In genomic region chr1:208445710-208446702, GRCh38 we compare ENCODE assay signal across 18 cellular contexts.
DNase-seq lines count a peak whose midpoint lies in the region; ATAC-seq and TF ChIP-seq lines count a peak whose summit lies in the region.
"Had no signal": no experiment of that assay in that cellular context is flagged by ENCODE, and none has a peak within 500 bp of the region (broad histone marks: within the 10 kb centered on the region; RNA-seq: fewer than 3 reads in every experiment).

No MANE protein-coding gene starts in this region.

- H3K27me3 ChIP-seq in PC-3 (ENCODE audit: low read length), result no peaks in the 10 kb centered on the region
- H3K27me3 ChIP-seq in duodenal mucosa (ENCODE audit: control insufficient read depth in 1 of 2, insufficient read depth in 2 of 2, low read length in 2 of 2), result peaks cover 0 to 6% of the 10 kb centered on the region in 2 donors
- H3K27me3 ChIP-seq: SJSA1 had no signal

- H3K4me2 ChIP-seq in PC-3 (ENCODE audit: low read length), result no peak overlapping the region

- no peaks in the 10 kb centered on the region for H3K9me2 ChIP-seq in PC-3 (replicated peaks; ENCODE audit: low read length)

- H3K9me3 ChIP-seq in PC-3 (ENCODE audit: low read length) (no peaks in the 10 kb centered on the region), duodenal mucosa (ENCODE audit: control insufficient read depth in 1 of 2, low read length in 2 of 2) (no peaks in the 10 kb centered on the region), mucosa of descending colon (no peaks in the 10 kb centered on the region)
- H3K9me3 ChIP-seq: SJSA1 had no signal

- H2AFZ ChIP-seq in PC-3 (ENCODE audit: low read length), result peak overlapping the region; percentile 51

- H3K4me1 ChIP-seq in PC-3 (ENCODE audit: insufficient read depth, low read length) (peaks cover 9% of the 10 kb centered on the region), duodenal mucosa (ENCODE audit: control insufficient read depth in 1 of 2, insufficient read depth in 2 of 2, low read length in 2 of 2) (peaks cover 3% of the 10 kb centered on the region in 2 donors), mucosa of descending colon (ENCODE audit: low read depth) (no peaks in the 10 kb centered on the region)

- H3K79me2 ChIP-seq in PC-3 (ENCODE audit: low read length), result no peaks in the 10 kb centered on the region

- CTCF ChIA-PET in PC-3 (lab: Charles Lee), result no interaction called here

- no peak overlapping the region for H3K9ac ChIP-seq in PC-3 (ENCODE audit: low read length)
- no peak overlapping the region for H3K9ac ChIP-seq in duodenal mucosa (ENCODE audit: low read depth in 1 of 2, low read length in 2 of 2)

- intact Hi-C loops in PC-3 (cut with micrococcal nuclease), result no loop called here
- intact Hi-C loops in mucosa of descending colon (cut with DNase I, micrococcal nuclease), result no loop called here

- H3K4me3 ChIP-seq in PC-3 (ENCODE audit: low read length) (no peak overlapping the region), duodenal mucosa (ENCODE audit: low read depth in 1 of 2, low read length in 2 of 2) (peak overlapping the region in 1 of 2 donors; percentile 40), mucosa of descending colon (no peak overlapping the region)
- H3K4me3 ChIP-seq: SJSA1 had no signal

- no peaks in the 10 kb centered on the region for H3F3A ChIP-seq in PC-3 (ENCODE audit: low read length, unreplicated experiment)

- in situ Hi-C loops in G401 (cut with HindIII; ENCODE audit: low sequenced_read_pairs), result no loop called here

- H3K27ac ChIP-seq in PC-3 (ENCODE audit: low read length) (peak overlapping the region; percentile 9; the same call in 1 of the 2 replicates), duodenal mucosa (ENCODE audit: low read depth, low read length) (peak overlapping the region; percentile 42)
- H3K27ac ChIP-seq: SJSA1 had no signal

- H3K36me3 ChIP-seq in PC-3 (ENCODE audit: low read depth, low read length) (no peaks in the 10 kb centered on the region), duodenal mucosa (ENCODE audit: control insufficient read depth in 1 of 2, insufficient read depth in 2 of 2, low read length in 2 of 2) (no peaks in the 10 kb centered on the region), mucosa of descending colon (ENCODE audit: low read depth) (no peaks in the 10 kb centered on the region)
- H3K36me3 ChIP-seq: SJSA1 had no signal

- ATAC-seq in PC-3, result peak; percentile 37; the same call in 1 of the 2 replicates
- peak; percentile 97 for ATAC-seq in mucosa of descending colon
- ATAC-seq in activated CD4-positive, CD25-positive, alpha-beta regulatory T cell treated with anti-CD3 and anti-CD28 coated beads, Interleukin-2, amount 50 U/mL, for 24 hours, result no peak
- ATAC-seq: left lobe of liver had no signal

- TF ChIP-seq CTCF in PC-3 (conservative IDR thresholded peaks at IDR 0.05; ENCODE audit: low read depth, low read length) (no peak), mucosa of descending colon (IDR thresholded peaks at IDR 0.05) (no peak)

- POLR2A ChIA-PET in PC-3 (lab: Charles Lee; ENCODE audit: unreplicated experiment), result no interaction called here

- H4K20me1 ChIP-seq in PC-3 (ENCODE audit: low read length), result no peaks in the 10 kb centered on the region

- DNase-seq in CMK (ENCODE audit: low read depth), result peak; percentile 34
- DNase-seq in PC-3, result peak; percentile 34
- DNase-seq in mucosa of descending colon, result peak; percentile 62 to 77 (median 75)
- no peak for DNase-seq in G401 (ENCODE audit: low spot score)
- DNase-seq in SIG-M5 treated with dmso at 0.1 percent for 504 hours (lab: John Stamatoyannopoulos, UW; ENCODE audit: unreplicated experiment), result no peak
- no peak for DNase-seq in D341Med (ENCODE audit: low spot score)
- DNase-seq: activated naive CD4-positive, alpha-beta T cell treated with Interleukin-2 at 50 U/mL for 16 hours; CD4-positive, CD25-positive, alpha-beta regulatory T cell; DND-41; foreskin melanocyte; GOT3; NCI-H1092; NCI-H774; T-helper 9 cell had no signal

- BruUV-seq in PC-3 (replicated peaks; lab: Mats Ljungman, UMichigan), result no TSS peak

Comparison
In these comparisons a context has a peak if more than half of its experiments do, and no peak if none do; other contexts are left out.
1. DNase-seq: peak in CMK (single experiment), PC-3 (single experiment) and mucosa of descending colon (3 of 3); none in G401 (single experiment), SIG-M5 treated with dmso at 0.1 percent for 504 hours (single experiment) and D341Med (single experiment).
2. ATAC-seq: peak in PC-3 (single experiment) and mucosa of descending colon (single experiment); none in activated CD4-positive, CD25-positive, alpha-beta regulatory T cell treated with anti-CD3 and anti-CD28 coated beads, Interleukin-2, amount 50 U/mL, for 24 hours (0 of 2).